Comparison of ENCODE assay signal across 1 cellular context in the genomic region with DNA sequence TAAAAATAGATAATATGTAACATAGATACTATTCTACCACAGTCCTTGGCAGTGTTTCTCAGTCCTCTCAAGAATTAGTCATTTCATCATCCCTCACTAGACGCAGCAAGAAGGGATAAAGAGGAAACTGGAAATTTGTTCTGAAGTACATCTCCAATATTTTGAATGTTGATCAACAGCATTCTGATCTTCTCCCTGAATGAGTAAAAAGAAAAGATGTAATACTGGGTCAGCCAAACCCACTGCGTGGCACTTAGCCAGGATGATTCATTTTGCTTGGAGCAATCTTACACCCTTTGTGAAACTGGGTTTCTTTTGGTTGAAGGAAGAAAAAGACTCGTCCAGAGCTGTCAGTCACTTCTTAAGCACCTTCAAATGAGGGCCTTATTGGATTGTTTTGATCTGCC.
A peak's percentile ranks its signal among the peaks of the same experiment; 100 is the strongest.
TF ChIP-seq lines count a peak whose summit lies in the region.

No MANE protein-coding gene starts in this region.

TF ChIP-seq in GM12878, 131 proteins besides CTCF, POLR2A, EP300 and RAD21 (continued from another document):
- TF ChIP-seq, protein P1, sequence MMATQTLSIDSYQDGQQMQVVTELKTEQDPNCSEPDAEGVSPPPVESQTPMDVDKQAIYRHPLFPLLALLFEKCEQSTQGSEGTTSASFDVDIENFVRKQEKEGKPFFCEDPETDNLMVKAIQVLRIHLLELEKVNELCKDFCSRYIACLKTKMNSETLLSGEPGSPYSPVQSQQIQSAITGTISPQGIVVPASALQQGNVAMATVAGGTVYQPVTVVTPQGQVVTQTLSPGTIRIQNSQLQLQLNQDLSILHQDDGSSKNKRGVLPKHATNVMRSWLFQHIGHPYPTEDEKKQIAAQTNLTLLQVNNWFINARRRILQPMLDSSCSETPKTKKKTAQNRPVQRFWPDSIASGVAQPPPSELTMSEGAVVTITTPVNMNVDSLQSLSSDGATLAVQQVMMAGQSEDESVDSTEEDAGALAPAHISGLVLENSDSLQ (IDR thresholded peaks at IDR 0.05): peak; percentile 94
- TF ChIP-seq RUNX3 (IDR thresholded peaks at IDR 0.05; ENCODE audit: low read length) (0 out of 2 replicates have a peak, but pooled peaks have one; percentile 40), KLF5 (IDR thresholded peaks at IDR 0.05; ENCODE audit: partially characterized antibody) (no peak), JUNB (IDR thresholded peaks at IDR 0.05) (peak; percentile 54), MTA2 (IDR thresholded peaks at IDR 0.05; ENCODE audit: low read depth) (no peak)
